22 cellular contexts compared by ENCODE assay signal in genomic region chr4:3845094-3845743, GRCh38.
A peak's percentile ranks its signal among the peaks of the same experiment; 100 is the strongest.
DNase-seq lines count a peak whose midpoint lies in the region; ATAC-seq, FAIRE-seq and TF ChIP-seq lines count a peak whose summit lies in the region.
"Had no signal": no experiment of that assay in that cellular context is flagged by ENCODE, and none has a peak within 500 bp of the region (broad histone marks: within the 10 kb centered on the region; RNA-seq: fewer than 3 reads in every experiment).

No MANE protein-coding gene starts in this region.

- peaks cover 41% of the 10 kb centered on the region for H3K27me3 Mint-ChIP-seq in neural crest cell (ENCODE audit: low read depth)
- H3K27me3 Mint-ChIP-seq in type B pancreatic cell = peaks cover 43% of the 10 kb centered on the region

- TF ChIP-seq CTCF in HepG2 (CRISPR knock-in tag; IDR thresholded peaks at IDR 0.05) (no peak), right lobe of liver (IDR thresholded peaks at IDR 0.05) (no peak), VCaP (conservative IDR thresholded peaks at IDR 0.05) (peak; percentile 47), neural crest cell (conservative IDR thresholded peaks at IDR 0.05) (peak; percentile 42), type B pancreatic cell (conservative IDR thresholded peaks at IDR 0.05) (peak; percentile 63)

- BruUV-seq in HepG2 (replicated peaks; lab: Mats Ljungman, UMichigan) = no TSS peak

- CTCF ChIA-PET in HepG2 (lab: Yijun Ruan, JAX; ENCODE audit: low intra/inter-chr PET ratio, low total read pairs) = no interaction called here

- no peaks in the 10 kb centered on the region for H4K20me1 ChIP-seq in HepG2 (ENCODE audit: insufficient read depth, low read length)

- no peak for TF ChIP-seq EP300 in HepG2 (IDR thresholded peaks at IDR 0.05; ENCODE audit: low read depth in 2 of 2, low read length in 2 of 2)
- TF ChIP-seq EP300 in HepG2 (CRISPR knock-in tag; IDR thresholded peaks at IDR 0.05; ENCODE audit: borderline replicate concordance) = no peak

- no peak overlapping the region for H2AFZ ChIP-seq in HepG2 (ENCODE audit: low read length)

- no peaks in the 10 kb centered on the region for H3K36me3 Mint-ChIP-seq in neural crest cell (ENCODE audit: low read depth)
- no peaks in the 10 kb centered on the region for H3K36me3 Mint-ChIP-seq in type B pancreatic cell
- H3K36me3 Mint-ChIP-seq: CD4-positive, CD25-positive, alpha-beta regulatory T cell; IgD-negative memory B cell had no signal

- DNase-seq in HepG2 (ENCODE audit: low spot score) (no peak), right lobe of liver (no peak), neural crest cell (ENCODE audit: low read depth, low spot score) (no peak), type B pancreatic cell (ENCODE audit: extremely low spot score, unreplicated experiment) (no peak), SKM-1 treated with dmso at 0.1 percent for 144 hours (lab: John Stamatoyannopoulos, UW; ENCODE audit: unreplicated experiment) (no peak), left colon (no peak)
- DNase-seq: BE2C; C1 segment of cervical spinal cord; CD4-positive, CD25-positive, alpha-beta regulatory T cell; CD8-positive, alpha-beta memory T cell; COR-L47; DMS 273 treated with DMSO at 0.1 percent for 48 hours; DMS53; DND-41; EL; H9 had no signal

- in situ Hi-C loops in HepG2 (cut with HindIII; ENCODE audit: extremely low pct_ligation_motif_present, low pct_unique_long_range_greater_than_20kb) = no loop called here

- no peak overlapping the region for H3K4me2 ChIP-seq in HepG2 (ENCODE audit: low read depth, low read length)

- no peak for TF ChIP-seq POLR2A in HepG2 (IDR thresholded peaks at IDR 0.05; ENCODE audit: insufficient read depth in 1 of 2, low read depth in 2 of 2, low read length in 2 of 2)
- TF ChIP-seq POLR2A in right lobe of liver (IDR thresholded peaks at IDR 0.05) = no peak

- H3K9me3 Mint-ChIP-seq in neural crest cell (peaks cover 2% of the 10 kb centered on the region), type B pancreatic cell (no peaks in the 10 kb centered on the region)

- peaks cover 5% of the 10 kb centered on the region for H3K9me3 ChIP-seq in HepG2 (ENCODE audit: low read length)
- H3K9me3 ChIP-seq in right lobe of liver = no peaks in the 10 kb centered on the region
- H3K9me3 ChIP-seq: BE2C had no signal

- H3K9ac ChIP-seq in HepG2 (ENCODE audit: insufficient read depth, low read depth, low read length) = no peak overlapping the region

- H3K27me3 ChIP-seq in HepG2 (ENCODE audit: control insufficient read depth in 1 of 2, insufficient read depth in 2 of 2, low read length in 2 of 2) = peaks cover 0 to 16% of the 10 kb centered on the region in 2 experiments; a peak in 3 of 5 replicates
- H3K27me3 ChIP-seq in right lobe of liver = no peaks in the 10 kb centered on the region
- H3K27me3 ChIP-seq: BE2C had no signal

- WGBS in HepG2 (ENCODE audit: low lambda C conversion rate) = 14% methylated on average over 8 of the region's 8 CpGs
- WGBS in right lobe of liver (ENCODE audit: insufficient coverage, low coverage, low lambda C conversion rate, missing lambda C conversion rate) = 39% methylated on average over 8 of the region's 8 CpGs

- no peaks in the 10 kb centered on the region for H3K79me2 ChIP-seq in HepG2 (ENCODE audit: insufficient read depth, low read length)

- H3K4me3 Mint-ChIP-seq in neural crest cell (no peak overlapping the region), type B pancreatic cell (no peak overlapping the region)
- H3K4me3 Mint-ChIP-seq: CD8-positive, alpha-beta memory T cell; H9; IgD-negative memory B cell had no signal

- POLR2A ChIA-PET in HepG2 (lab: Yijun Ruan, JAX) = no interaction called here

- ATAC-seq in HepG2 = 0 out of 3 replicates have a peak, but pooled peaks have one; percentile 34
- ATAC-seq in right lobe of liver = no peak
- ATAC-seq in esophagus mucosa = no peak
- ATAC-seq in left colon = no peak
- ATAC-seq: GM12878 had no signal

- TF ChIP-seq RAD21 in HepG2 (CRISPR knock-in tag; IDR thresholded peaks at IDR 0.05) = no peak

- H3K4me1 ChIP-seq in HepG2 (ENCODE audit: insufficient read depth, low read length) (no peaks in the 10 kb centered on the region; the same call in 1 of the 2 replicates), right lobe of liver (no peaks in the 10 kb centered on the region)
- H3K4me1 ChIP-seq: BE2C had no signal

- no peak overlapping the region for H3K27ac Mint-ChIP-seq in neural crest cell (ENCODE audit: unreplicated experiment)
- no peak overlapping the region for H3K27ac Mint-ChIP-seq in type B pancreatic cell
- H3K27ac Mint-ChIP-seq: CD4-positive, CD25-positive, alpha-beta regulatory T cell; CD8-positive, alpha-beta memory T cell; H9; IgD-negative memory B cell had no signal

- H3K4me3 ChIP-seq in HepG2 (replicated peaks in 1 of 3; ENCODE audit: insufficient read depth in 1 of 3, low read depth in 2 of 3, low read length in 3 of 3) = no peak overlapping the region
- no peak overlapping the region for H3K4me3 ChIP-seq in right lobe of liver
- H3K4me3 ChIP-seq: GM12878 had no signal

- H3K27ac ChIP-seq in HepG2 (ENCODE audit: extremely low read length, insufficient read depth, low read length) (no peak overlapping the region), right lobe of liver (no peak overlapping the region), VCaP (no peak overlapping the region)

- FAIRE-seq in HepG2 (lab: Jason Lieb, UNC) = no peak
- FAIRE-seq: GM12878, H1, HTR-8/SVneo had no signal

- H3K36me3 ChIP-seq in HepG2 (replicated peaks in 1 of 2; ENCODE audit: control insufficient read depth in 1 of 2, insufficient read depth in 2 of 2, low read length in 2 of 2) (no peaks in the 10 kb centered on the region), right lobe of liver (no peaks in the 10 kb centered on the region)
- H3K36me3 ChIP-seq: BE2C had no signal

- no peaks in the 10 kb centered on the region for H3K4me1 Mint-ChIP-seq in neural crest cell
- no peaks in the 10 kb centered on the region for H3K4me1 Mint-ChIP-seq in type B pancreatic cell (ENCODE audit: unreplicated experiment)
- H3K4me1 Mint-ChIP-seq: CD4-positive, CD25-positive, alpha-beta regulatory T cell; CD8-positive, alpha-beta memory T cell had no signal

- intact Hi-C loops in HepG2 (cut with micrococcal nuclease; ENCODE audit: unreplicated experiment) (loop anchor here (1.0 kb wide), 1 partner anchor 8 kb away; no protein-coding TSS in a partner anchor), right lobe of liver (cut with DNase I) (no loop called here), left colon (cut with DNase I, micrococcal nuclease) (no loop called here)

TF ChIP-seq in HepG2, 621 proteins besides CTCF, POLR2A, EP300 and RAD21:
- TF ChIP-seq ZNF225 (CRISPR knock-in tag; IDR thresholded peaks at IDR 0.05) (no peak), RBM22 (optimal IDR thresholded peaks at IDR 0.05; ENCODE audit: low read length) (no peak), NCOA5 (CRISPR knock-in tag; IDR thresholded peaks at IDR 0.05) (no peak), ZNF367 (CRISPR knock-in tag; IDR thresholded peaks at IDR 0.05; ENCODE audit: borderline replicate concordance) (no peak), MED1 (CRISPR knock-in tag; IDR thresholded peaks at IDR 0.05) (no peak), ZBTB38 (CRISPR knock-in tag; IDR thresholded peaks at IDR 0.05) (no peak)

Comparison
In these comparisons a context has a peak if more than half of its experiments do, and no peak if none do; other contexts are left out.
1. CTCF ChIP-seq: peak in VCaP (single experiment), neural crest cell (single experiment) and type B pancreatic cell (single experiment); none in HepG2 (single experiment) and right lobe of liver (0 of 4).